23 cellular contexts compared by ENCODE assay signal in the genomic region with DNA sequence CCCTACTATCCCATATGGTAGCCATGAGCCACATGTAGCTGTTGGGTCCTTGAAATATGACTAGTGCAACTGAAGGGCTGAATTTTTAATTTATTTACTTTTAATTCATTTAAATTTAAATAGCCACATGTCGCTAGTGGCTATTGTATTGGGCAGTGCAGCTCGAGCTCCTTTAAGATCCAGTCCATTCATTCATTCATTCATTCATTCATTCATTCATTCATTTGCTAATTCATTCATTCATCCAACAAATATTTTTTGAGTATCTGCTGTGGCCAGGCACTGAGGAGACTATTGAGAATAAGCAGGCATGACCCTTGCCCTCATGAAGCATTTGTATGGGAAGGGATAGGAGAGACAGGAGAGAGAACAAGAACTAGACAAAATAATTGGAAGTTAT. TPM values are rescaled to one million over a fixed set of nuclear protein-coding genes. Genes with fewer than 3 reads are reported as not detected.
A peak's percentile ranks its signal among the peaks of the same experiment; 100 is the strongest.
DNase-seq lines count a peak whose midpoint lies in the region; ATAC-seq, FAIRE-seq and TF ChIP-seq lines count a peak whose summit lies in the region.
"Had no signal": no experiment of that assay in that cellular context is flagged by ENCODE, and none has a peak within 500 bp of the region (broad histone marks: within the 10 kb centered on the region; RNA-seq: fewer than 3 reads in every experiment).

No MANE protein-coding gene starts in this region.

- intact Hi-C loops in MCF 10A (cut with micrococcal nuclease) (no loop called here), mammary epithelial cell (cut with micrococcal nuclease) (no loop called here)

- H3K4me3 Mint-ChIP-seq in MCF 10A (ENCODE audit: unreplicated experiment) (no peak overlapping the region), astrocyte (ENCODE audit: unreplicated experiment) (no peak overlapping the region), endodermal cell (no peak overlapping the region), nephron progenitor cell (no peak overlapping the region)
- no peak overlapping the region for H3K4me3 Mint-ChIP-seq in stimulated activated naive B cell treated with anti-CD40 and anti-IgM and Interleukin-4, amounts not matched to agents 10 μg/mL and 1 μg/mL and 100 μg/mL, for 72 hours
- H3K4me3 Mint-ChIP-seq: B cell; CD8-positive, alpha-beta T cell had no signal

- H3K27ac ChIP-seq in mammary epithelial cell (ENCODE audit: insufficient read depth, low read depth, low read length) (no peak overlapping the region), astrocyte (ENCODE audit: low read depth, low read length) (no peak overlapping the region), endodermal cell (ENCODE audit: low read depth, low read length) (no peak overlapping the region)
- H3K27ac ChIP-seq: 22Rv1, BLaER1, C4-2B had no signal

- H3K4me2 ChIP-seq in mammary epithelial cell (ENCODE audit: insufficient read depth, low read depth, low read length) (no peak overlapping the region), astrocyte (ENCODE audit: low read length) (no peak overlapping the region)
- H3K4me2 ChIP-seq: BLaER1 had no signal

- CTCF ChIA-PET in MCF 10A (lab: Yijun Ruan, JAX) (interaction anchor here (0.7 to 1.3 kb wide), 3 partner anchors 19 to 155 kb away, joined by 3 to 4 read pairs (median 3); no protein-coding TSS in a partner anchor), mammary epithelial cell (lab: Charles Lee; ENCODE audit: low non-redundant PET) (no interaction called here)

- BruUV-seq in MCF 10A (replicated peaks; lab: Mats Ljungman, UMichigan) (no TSS peak), mammary epithelial cell (replicated peaks; lab: Mats Ljungman, UMichigan) (no TSS peak)

- no peak overlapping the region for H2AFZ ChIP-seq in mammary epithelial cell (ENCODE audit: low read depth, low read length)
- no peak overlapping the region for H2AFZ ChIP-seq in astrocyte (ENCODE audit: low read depth, low read length)

- POLR2A ChIA-PET in MCF 10A (lab: Yijun Ruan, JAX), result interaction anchor here (0.9 kb wide), 1 partner anchor 23 kb away, joined by 3 read pairs; no protein-coding TSS in a partner anchor

- WGBS in mammary epithelial cell (ENCODE audit: low coverage, missing lambda C conversion rate), result 77% methylated on average over 2 of the region's 2 CpGs
- WGBS in endodermal cell (ENCODE audit: insufficient coverage in 1 of 2, insufficient read length in 1 of 2), 2 experiments, result 88 to 100% methylated on average over 2 of the region's 2 CpGs

- H3K27me3 ChIP-seq in mammary epithelial cell (ENCODE audit: insufficient read depth, low read length) (no peaks in the 10 kb centered on the region), astrocyte (ENCODE audit: insufficient read depth, low read length) (no peaks in the 10 kb centered on the region), endodermal cell (ENCODE audit: control insufficient read depth, insufficient read depth, low read length, poor library complexity, severe bottlenecking) (no peaks in the 10 kb centered on the region)
- H3K27me3 ChIP-seq: BLaER1 had no signal

- H3K9me3 Mint-ChIP-seq in MCF 10A (ENCODE audit: unreplicated experiment), result no peaks in the 10 kb centered on the region
- no peaks in the 10 kb centered on the region for H3K9me3 Mint-ChIP-seq in astrocyte (ENCODE audit: unreplicated experiment)
- no peaks in the 10 kb centered on the region for H3K9me3 Mint-ChIP-seq in endodermal cell
- no peaks in the 10 kb centered on the region for H3K9me3 Mint-ChIP-seq in nephron progenitor cell
- H3K9me3 Mint-ChIP-seq in stimulated activated naive B cell treated with anti-CD40 and anti-IgM and Interleukin-4, amounts not matched to agents 10 μg/mL and 1 μg/mL and 100 μg/mL, for 72 hours, result no peaks in the 10 kb centered on the region
- H3K9me3 Mint-ChIP-seq: CD4-positive, CD25-positive, alpha-beta regulatory T cell; CD8-positive, alpha-beta T cell had no signal

- H3K9ac ChIP-seq in mammary epithelial cell (ENCODE audit: insufficient read depth, low read length), result no peak overlapping the region
- no peak overlapping the region for H3K9ac ChIP-seq in astrocyte (ENCODE audit: low read length)
- H3K9ac ChIP-seq in endodermal cell (ENCODE audit: extremely low read depth, low read length, poor library complexity, severe bottlenecking), result no peak overlapping the region
- H3K9ac ChIP-seq: BLaER1 had no signal

- no peak for FAIRE-seq in astrocyte (lab: Jason Lieb, UNC)
- FAIRE-seq: A204.1, GM12891, GM18507, H54 had no signal

- H3K27me3 Mint-ChIP-seq in MCF 10A (ENCODE audit: insufficient read depth, unreplicated experiment), result no peaks in the 10 kb centered on the region
- peaks cover 8% of the 10 kb centered on the region for H3K27me3 Mint-ChIP-seq in astrocyte (ENCODE audit: low read depth, unreplicated experiment)
- no peaks in the 10 kb centered on the region for H3K27me3 Mint-ChIP-seq in endodermal cell (ENCODE audit: insufficient read depth)
- H3K27me3 Mint-ChIP-seq in nephron progenitor cell (ENCODE audit: low read depth, poor library complexity), result peaks cover 9% of the 10 kb centered on the region
- peaks cover 6% of the 10 kb centered on the region in 2 donors for H3K27me3 Mint-ChIP-seq in stimulated activated naive B cell treated with anti-CD40 and anti-IgM and Interleukin-4, amounts not matched to agents 10 μg/mL and 1 μg/mL and 100 μg/mL, for 72 hours
- H3K27me3 Mint-ChIP-seq: CD4-positive, CD25-positive, alpha-beta regulatory T cell had no signal

- H3K36me3 ChIP-seq in mammary epithelial cell (ENCODE audit: insufficient read depth, low read length), result no peaks in the 10 kb centered on the region
- no peaks in the 10 kb centered on the region for H3K36me3 ChIP-seq in astrocyte (ENCODE audit: insufficient read depth, low read length)
- H3K36me3 ChIP-seq in endodermal cell (ENCODE audit: control insufficient read depth, insufficient read depth, low read length), result no peaks in the 10 kb centered on the region
- H3K36me3 ChIP-seq: BLaER1 had no signal

- dilution Hi-C loops in mammary epithelial cell (cut with HindIII; ENCODE audit: low sequenced_read_pairs), result no loop called here

- no peaks in the 10 kb centered on the region for H3K9me3 ChIP-seq in mammary epithelial cell (replicated peaks; ENCODE audit: insufficient read depth, low read length)
- no peaks in the 10 kb centered on the region for H3K9me3 ChIP-seq in astrocyte (ENCODE audit: insufficient read depth, low read depth, low read length)
- no peaks in the 10 kb centered on the region for H3K9me3 ChIP-seq in endodermal cell (ENCODE audit: control insufficient read depth, low read length)
- H3K9me3 ChIP-seq: BLaER1, Caco-2 had no signal

- DNase-seq in MCF 10A (ENCODE audit: unreplicated experiment), result no peak
- no peak for DNase-seq in mammary epithelial cell
- no peak for DNase-seq in astrocyte (ENCODE audit: low read depth)
- peak; percentile 8 for DNase-seq in endodermal cell
- no peak for DNase-seq in nephron progenitor cell
- DNase-seq in stimulated activated naive B cell treated with anti-CD40 and anti-IgM and Interleukin-4, amounts not matched to agents 10 μg/mL and 1 μg/mL and 100 μg/mL, for 72 hours, result no peak
- DNase-seq: Caco-2; CD4-positive, CD25-positive, alpha-beta regulatory T cell; CD8-positive, alpha-beta T cell; DMS 273 treated with DMSO at 0.1 percent for 48 hours; DMS79; EL; GDM1; GOT3; HCEC 1CT had no signal

- H3K27ac Mint-ChIP-seq in MCF 10A (ENCODE audit: low read depth, unreplicated experiment), result peak overlapping the region; percentile 47
- peak overlapping the region; percentile 44 for H3K27ac Mint-ChIP-seq in astrocyte (ENCODE audit: unreplicated experiment)
- no peak overlapping the region for H3K27ac Mint-ChIP-seq in endodermal cell
- no peak overlapping the region for H3K27ac Mint-ChIP-seq in nephron progenitor cell
- H3K27ac Mint-ChIP-seq in stimulated activated naive B cell treated with anti-CD40 and anti-IgM and Interleukin-4, amounts not matched to agents 10 μg/mL and 1 μg/mL and 100 μg/mL, for 72 hours, result no peak overlapping the region
- H3K27ac Mint-ChIP-seq: B cell; CD8-positive, alpha-beta T cell had no signal

- H3K4me1 Mint-ChIP-seq in MCF 10A (ENCODE audit: insufficient read depth, unreplicated experiment), result no peaks in the 10 kb centered on the region
- peaks cover 4% of the 10 kb centered on the region for H3K4me1 Mint-ChIP-seq in astrocyte (ENCODE audit: low read depth, unreplicated experiment)
- H3K4me1 Mint-ChIP-seq in endodermal cell, result no peaks in the 10 kb centered on the region
- peaks cover 29% of the 10 kb centered on the region for H3K4me1 Mint-ChIP-seq in nephron progenitor cell
- no peaks in the 10 kb centered on the region for H3K4me1 Mint-ChIP-seq in stimulated activated naive B cell treated with anti-CD40 and anti-IgM and Interleukin-4, amounts not matched to agents 10 μg/mL and 1 μg/mL and 100 μg/mL, for 72 hours
- H3K4me1 Mint-ChIP-seq: B cell; CD4-positive, CD25-positive, alpha-beta regulatory T cell had no signal

- H3K4me1 ChIP-seq in mammary epithelial cell (ENCODE audit: insufficient read depth, low read length) (peaks cover 8% of the 10 kb centered on the region), astrocyte (ENCODE audit: insufficient read depth, low read length) (peaks cover 4% of the 10 kb centered on the region), endodermal cell (ENCODE audit: control insufficient read depth, insufficient read depth, low read length) (no peaks in the 10 kb centered on the region)
- H3K4me1 ChIP-seq: BLaER1 had no signal

- H4K20me1 ChIP-seq in mammary epithelial cell (ENCODE audit: insufficient read depth, low read length) (no peaks in the 10 kb centered on the region), astrocyte (ENCODE audit: insufficient read depth, low read length) (no peaks in the 10 kb centered on the region)
- H4K20me1 ChIP-seq: BLaER1 had no signal

- no peak for TF ChIP-seq CTCF in MCF 10A (IDR thresholded peaks at IDR 0.05; ENCODE audit: unreplicated experiment)
- TF ChIP-seq CTCF in mammary epithelial cell (conservative IDR thresholded peaks at IDR 0.05 in 1 of 2, IDR thresholded peaks at IDR 0.05 in 1 of 2; ENCODE audit: extremely low read depth in 1 of 2, insufficient read depth in 1 of 2, low read depth in 1 of 2, low read length in 2 of 2), result no peak
- TF ChIP-seq CTCF in astrocyte (IDR thresholded peaks at IDR 0.05; ENCODE audit: insufficient read depth, low read depth, low read length), result no peak
- TF ChIP-seq CTCF in endodermal cell (conservative IDR thresholded peaks at IDR 0.05), result no peak
- TF ChIP-seq CTCF in nephron progenitor cell (IDR thresholded peaks at IDR 0.05), result no peak

- no peak for ATAC-seq in stimulated activated naive B cell treated with anti-CD40 and anti-IgM and Interleukin-4, amounts not matched to agents 10 μg/mL and 1 μg/mL and 100 μg/mL, for 72 hours (replicated peaks)
- ATAC-seq: CD8-positive, alpha-beta T cell had no signal

- H3K36me3 Mint-ChIP-seq in MCF 10A (ENCODE audit: insufficient read depth, unreplicated experiment), result no peaks in the 10 kb centered on the region
- no peaks in the 10 kb centered on the region for H3K36me3 Mint-ChIP-seq in astrocyte (ENCODE audit: low read depth, unreplicated experiment)
- no peaks in the 10 kb centered on the region for H3K36me3 Mint-ChIP-seq in endodermal cell (ENCODE audit: low read depth)
- no peaks in the 10 kb centered on the region for H3K36me3 Mint-ChIP-seq in nephron progenitor cell (ENCODE audit: low read depth)
- H3K36me3 Mint-ChIP-seq in stimulated activated naive B cell treated with anti-CD40 and anti-IgM and Interleukin-4, amounts not matched to agents 10 μg/mL and 1 μg/mL and 100 μg/mL, for 72 hours, result no peaks in the 10 kb centered on the region
- H3K36me3 Mint-ChIP-seq: CD4-positive, CD25-positive, alpha-beta regulatory T cell; CD8-positive, alpha-beta T cell had no signal

- H3K79me2 ChIP-seq in mammary epithelial cell (ENCODE audit: insufficient read depth, low read length) (no peaks in the 10 kb centered on the region), astrocyte (ENCODE audit: insufficient read depth, low read length) (no peaks in the 10 kb centered on the region)

- in situ Hi-C loops in mammary epithelial cell (cut with MboI; ENCODE audit: low sequenced_read_pairs in 2 of 2), result no loop called here

- H3K4me3 ChIP-seq in mammary epithelial cell (replicated peaks in 1 of 3; ENCODE audit: insufficient read depth in 1 of 3, low read depth in 2 of 3, low read length in 3 of 3) (no peak overlapping the region), astrocyte (ENCODE audit: insufficient read depth, low read depth, low read length) (no peak overlapping the region), endodermal cell (ENCODE audit: low read length) (no peak overlapping the region)
- H3K4me3 ChIP-seq: BLaER1 had no signal

RNA-seq across cellular contexts. Expression of a gene that starts 29.5 kb away (rescaled TPM):
- total RNA-seq in MCF 10A (2022) (4.5 and 5.3 TPM in 2 replicates), mammary epithelial cell (1 to 10 TPM; 3.7 to 6.3 TPM), astrocyte (1.5 and 2.7 TPM in 2 replicates), endodermal cell (1 to 10 TPM; 5.6 to 6.0 TPM)
- 9.4 TPM for polyA plus RNA-seq in mammary epithelial cell
- 9.7 TPM for polyA minus RNA-seq in mammary epithelial cell
- 1.5 TPM for polyA plus RNA-seq in endodermal cell (2013, experiment 1 of 2)
- polyA plus RNA-seq in endodermal cell (2013, experiment 2 of 2), result 1.2 TPM

Comparison
In these comparisons a context has a peak if more than half of its experiments do, and no peak if none do; other contexts are left out.
1. H3K27ac Mint-ChIP-seq: peak in MCF 10A (single experiment) and astrocyte (single experiment); none in endodermal cell (single experiment), nephron progenitor cell (single experiment) and stimulated activated naive B cell treated with anti-CD40 and anti-IgM and Interleukin-4, amounts not matched to agents 10 μg/mL and 1 μg/mL and 100 μg/mL, for 72 hours (single experiment).